23 cellular contexts compared by ENCODE assay signal in the genomic region with DNA sequence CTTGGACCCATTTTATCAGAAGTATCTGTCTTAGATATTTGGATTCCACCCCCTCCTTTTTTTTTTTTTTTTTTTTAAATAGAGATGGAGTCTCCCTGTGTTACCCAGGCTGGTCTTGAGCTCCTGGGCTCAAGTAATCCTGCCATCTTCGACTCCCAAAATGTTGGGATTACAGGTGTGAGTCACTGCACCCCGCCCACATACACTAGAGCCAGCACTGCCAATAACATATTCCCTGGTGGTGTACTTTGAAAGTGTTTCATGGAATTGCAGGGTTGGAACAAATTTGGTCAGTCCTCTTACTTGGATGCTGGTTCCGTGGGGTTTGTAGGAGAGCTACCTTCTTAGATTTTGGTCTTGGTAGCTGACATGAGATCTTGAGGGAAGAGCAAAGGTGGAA. TPM values are rescaled to one million over a fixed set of nuclear protein-coding genes. Genes with fewer than 3 reads are reported as not detected.
DNase-seq lines count a peak whose midpoint lies in the region; ATAC-seq, FAIRE-seq and TF ChIP-seq lines count a peak whose summit lies in the region.
"Had no signal": no experiment of that assay in that cellular context is flagged by ENCODE, and none has a peak within 500 bp of the region (broad histone marks: within the 10 kb centered on the region; RNA-seq: fewer than 3 reads in every experiment).

No MANE protein-coding gene starts in this region.

- H3K27ac Mint-ChIP-seq in mesothelial cell of epicardium (no peak overlapping the region), Caco-2 (ENCODE audit: unreplicated experiment) (no peak overlapping the region)
- H3K27ac Mint-ChIP-seq: activated B cell treated with CpG ODN at 0.5 μM for 24 hours had no signal

- no peaks in the 10 kb centered on the region for H3K4me1 ChIP-seq in RWPE2 (ENCODE audit: insufficient read depth, poor library complexity, severe bottlenecking)
- H3K4me1 ChIP-seq in Caco-2: no peaks in the 10 kb centered on the region
- H3K4me1 ChIP-seq: body of pancreas, psoas muscle, stomach had no signal

- peak; percentile 4 for DNase-seq in NCI-H82 (lab: John Stamatoyannopoulos, UW)
- no peak for DNase-seq in NCI-H82 treated with DMSO at 0.1 percent for 48 hours (lab: John Stamatoyannopoulos, UW; ENCODE audit: unreplicated experiment)
- no peak for DNase-seq in RWPE2 (ENCODE audit: low spot score)
- DNase-seq in occipital lobe (lab: John Stamatoyannopoulos, UW): peak; percentile 36
- DNase-seq in mesothelial cell of epicardium (ENCODE audit: low spot score in 2 of 2, unreplicated experiment in 2 of 2): no peak
- DNase-seq in Caco-2: no peak
- DNase-seq in D721Med (ENCODE audit: insufficient read length, low spot score): no peak
- DNase-seq: 8988T; activated B cell treated with CpG ODN at 0.5 μM for 24 hours; activated CD4-positive, alpha-beta T cell treated with anti-CD3 and anti-CD28 coated beads, Interleukin-2, amount 50 U/mL, for 4 hours; body of pancreas; DND-41; H9; islet precursor cell; NCI-H1105; NCI-H1930; NCI-H2227 treated with DMSO at 0.1 percent for 48 hours; psoas muscle; stomach; T1000; trophoblast cell had no signal

- no TSS peak for BruUV-seq in Caco-2 (replicated peaks; lab: Mats Ljungman, UMichigan)

- H3K36me3 Mint-ChIP-seq in mesothelial cell of epicardium (peaks cover 24% of the 10 kb centered on the region), Caco-2 (ENCODE audit: insufficient read depth, unreplicated experiment) (no peaks in the 10 kb centered on the region)

- H3K27me3 Mint-ChIP-seq in mesothelial cell of epicardium (ENCODE audit: low read depth) (no peaks in the 10 kb centered on the region), Caco-2 (ENCODE audit: insufficient read depth, unreplicated experiment) (no peaks in the 10 kb centered on the region)
- H3K27me3 Mint-ChIP-seq: activated B cell treated with CpG ODN at 0.5 μM for 24 hours had no signal

- no peak overlapping the region for H3K4me3 ChIP-seq in RWPE2 (ENCODE audit: severe bottlenecking)
- no peak overlapping the region for H3K4me3 ChIP-seq in Caco-2 (ENCODE audit: low read depth, low read length)
- H3K4me3 ChIP-seq: body of pancreas, GM12878, psoas muscle, stomach had no signal

- no peak for FAIRE-seq in D721Med (lab: Jason Lieb, UNC)
- FAIRE-seq: GM12878 had no signal

- H3K4me3 Mint-ChIP-seq in mesothelial cell of epicardium: no peak overlapping the region
- H3K4me3 Mint-ChIP-seq in Caco-2 (ENCODE audit: unreplicated experiment): no peak overlapping the region
- H3K4me3 Mint-ChIP-seq: activated B cell treated with CpG ODN at 0.5 μM for 24 hours, H9 had no signal

- TF ChIP-seq CTCF in RWPE2 (IDR thresholded peaks at IDR 0.05; ENCODE audit: poor library complexity, severe bottlenecking) (no peak), mesothelial cell of epicardium (IDR thresholded peaks at IDR 0.05; ENCODE audit: unreplicated experiment) (no peak), Caco-2 (IDR thresholded peaks at IDR 0.05; ENCODE audit: insufficient read depth in 1 of 2, low read depth in 1 of 2, low read length in 1 of 2, severe bottlenecking in 1 of 2, unreplicated experiment in 1 of 2) (no peak), D721Med (IDR thresholded peaks at IDR 0.05; ENCODE audit: insufficient read depth, missing control alignments) (no peak)

- peak; percentile 79 for ATAC-seq in RWPE2 (ENCODE audit: low read depth)
- ATAC-seq in esophagus mucosa: peak; percentile 53
- ATAC-seq: body of pancreas, GM12878, psoas muscle had no signal

- no peak overlapping the region for H3K27ac ChIP-seq in RWPE2 (ENCODE audit: poor library complexity, severe bottlenecking)
- H3K27ac ChIP-seq: body of pancreas, psoas muscle, stomach had no signal

- intact Hi-C loops in Caco-2 (cut with micrococcal nuclease; ENCODE audit: unreplicated experiment): no loop called here

- POLR2A ChIA-PET in Caco-2 (lab: Charles Lee): interaction anchor here (0.7 kb wide), 1 partner anchor 12 kb away, joined by 4 read pairs; no protein-coding TSS in a partner anchor

- peaks cover 15% of the 10 kb centered on the region; the same call in 1 of the 2 replicates for H3K36me3 ChIP-seq in RWPE2 (ENCODE audit: low read depth)
- no peaks in the 10 kb centered on the region for H3K36me3 ChIP-seq in Caco-2 (ENCODE audit: control insufficient read depth, insufficient read depth, low read length)

- H3K9me3 ChIP-seq in RWPE2 (ENCODE audit: severe bottlenecking): no peaks in the 10 kb centered on the region
- H3K9me3 ChIP-seq in Caco-2: no peaks in the 10 kb centered on the region
- H3K9me3 ChIP-seq: body of pancreas, psoas muscle, stomach had no signal

- H3K4me1 Mint-ChIP-seq in mesothelial cell of epicardium (no peaks in the 10 kb centered on the region), Caco-2 (ENCODE audit: low read depth, unreplicated experiment) (no peaks in the 10 kb centered on the region)
- H3K4me1 Mint-ChIP-seq: H9 had no signal

- H3K9me3 Mint-ChIP-seq in mesothelial cell of epicardium: no peaks in the 10 kb centered on the region
- no peaks in the 10 kb centered on the region for H3K9me3 Mint-ChIP-seq in Caco-2 (ENCODE audit: unreplicated experiment)
- H3K9me3 Mint-ChIP-seq: activated B cell treated with CpG ODN at 0.5 μM for 24 hours, H9 had no signal

- CTCF ChIA-PET in Caco-2 (lab: Charles Lee): no interaction called here

- H3K27me3 ChIP-seq in RWPE2 (ENCODE audit: insufficient read depth, poor library complexity, severe bottlenecking) (no peaks in the 10 kb centered on the region), Caco-2 (replicated peaks; ENCODE audit: control insufficient read depth, insufficient read depth, low read length) (no peaks in the 10 kb centered on the region)
- H3K27me3 ChIP-seq: body of pancreas, stomach had no signal

RNA-seq across cellular contexts. Expression of gene PDCL3, which starts 15.0 kb away (rescaled TPM):
- total RNA-seq in esophagus mucosa: 24.4 TPM
- 8.1 TPM for total RNA-seq in occipital lobe
- total RNA-seq in mesothelial cell of epicardium: 20.6 to 24.7 TPM (median 21.7 TPM) in 3 replicates
- total RNA-seq in Caco-2 (2022): 21.1 and 21.3 TPM in 2 replicates

Comparison
In these comparisons a context has a peak if more than half of its experiments do, and no peak if none do; other contexts are left out.
1. DNase-seq: peak in NCI-H82 (single experiment) and occipital lobe (single experiment); none in NCI-H82 treated with DMSO at 0.1 percent for 48 hours (single experiment), RWPE2 (single experiment), mesothelial cell of epicardium (0 of 2), Caco-2 (0 of 2) and D721Med (single experiment).